In the genomic region with DNA sequence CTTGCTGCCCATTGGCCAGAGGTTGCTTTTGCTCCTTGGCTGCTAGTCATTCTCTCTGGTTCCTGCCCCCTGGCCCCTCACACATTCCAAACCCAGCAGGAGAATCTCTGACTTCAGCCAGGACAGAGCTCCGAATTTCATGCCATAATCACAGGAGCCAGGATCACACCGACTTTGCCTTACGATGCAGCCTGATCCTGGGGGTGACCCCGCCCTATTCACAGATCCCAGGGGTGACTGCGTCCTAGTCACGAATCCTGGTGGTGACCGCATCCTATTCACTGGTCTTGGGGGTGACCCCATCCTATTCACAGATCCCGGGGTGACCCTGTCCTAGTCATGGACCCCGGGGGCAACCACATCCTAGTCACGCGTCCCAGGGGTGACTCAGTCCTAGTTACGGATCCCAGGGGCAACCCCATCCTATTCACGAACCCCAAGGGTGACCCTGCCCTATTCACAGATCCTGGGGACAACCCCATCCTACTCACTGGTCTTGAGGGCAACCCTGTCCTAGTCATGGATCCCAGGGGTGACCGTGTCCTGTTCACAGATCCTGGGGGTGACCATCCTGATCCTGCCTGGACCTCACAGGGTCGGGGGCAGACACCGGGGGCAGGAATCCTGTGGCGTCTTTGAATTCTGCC, we compare ENCODE assay signal across 26 cellular contexts. TPM values are rescaled to one million over a fixed set of nuclear protein-coding genes. Genes with fewer than 3 reads are reported as not detected.
A peak's percentile ranks its signal among the peaks of the same experiment; 100 is the strongest.
DNase-seq lines count a peak whose midpoint lies in the region; ATAC-seq lines count a peak whose summit lies in the region.
"Had no signal": no experiment of that assay in that cellular context is flagged by ENCODE, and none has a peak within 500 bp of the region (broad histone marks: within the 10 kb centered on the region; RNA-seq: fewer than 3 reads in every experiment).

No MANE protein-coding gene starts in this region.

- WGBS in mesendoderm (ENCODE audit: extremely low coverage, insufficient coverage, low lambda C conversion rate) = no CpG with 5 or more reads among the region's 17 CpGs

- H3K23ac ChIP-seq in mesendoderm (ENCODE audit: low read length) = no peak overlapping the region

- no peak overlapping the region for H4K8ac ChIP-seq in mesendoderm (ENCODE audit: low read depth, low read length)

- H3K27ac ChIP-seq in mesendoderm (ENCODE audit: low read depth, low read length) = no peak overlapping the region
- H3K27ac ChIP-seq: HL-60, PC-9, SJSA1 had no signal

- ATAC-seq in activated naive CD4-positive, alpha-beta T cell treated with anti-CD3 and anti-CD28 coated beads, Interleukin-2, amount 50 U/mL, for 72 hours = peak in 1 of 2 donors; percentile 91
- ATAC-seq in stimulated activated effector memory CD8-positive, alpha-beta T cell treated with anti-CD3 and anti-CD28 coated beads, Interleukin-12 subunit alpha, Interleukin-12 subunit beta, amount 100 ng/mL, for 72 hours = peak; percentile 9
- ATAC-seq: Right ventricle myocardium inferior had no signal

- H3K4ac ChIP-seq in mesendoderm (ENCODE audit: low read depth, low read length) = no peak overlapping the region

- DNase-seq in activated naive CD4-positive, alpha-beta T cell treated with anti-CD3 and anti-CD28 coated beads, Interleukin-2, amount 50 U/mL, for 72 hours (ENCODE audit: low spot score in 2 of 2) = no peak
- DNase-seq in activated naive CD4-positive, alpha-beta T cell treated with Interleukin-2 at 50 U/mL for 16 hours = no peak
- DNase-seq in mesendoderm (peak; percentile 13), foreskin melanocyte (no peak), H4 (ENCODE audit: low spot score) (no peak), COLO668 (lab: John Stamatoyannopoulos, UW; ENCODE audit: unreplicated experiment) (no peak)
- DNase-seq in stimulated activated effector memory CD8-positive, alpha-beta T cell treated with anti-CD3 and anti-CD28 coated beads, Interleukin-12 subunit alpha, Interleukin-12 subunit beta, amount 100 ng/mL, for 72 hours (ENCODE audit: low spot score in 2 of 2) = no peak
- DNase-seq: 8988T, ACHN, BE2C, DMS53, GOT3, HCEC 1CT, NCI-H1048, NCI-H1417, NCI-H1694, NCI-H2029 treated with DMSO at 0.1 percent for 48 hours, NCI-H446 treated with DMSO at 0.1 percent for 48 hours, NCI-H526, PC-9 had no signal

- H2BK120ac ChIP-seq in mesendoderm (ENCODE audit: low read depth, low read length) = no peak overlapping the region

- no peaks in the 10 kb centered on the region for H3K27me3 ChIP-seq in mesendoderm (ENCODE audit: insufficient read depth, low read length, poor library complexity)
- H3K27me3 ChIP-seq: BE2C, SJSA1 had no signal

- peaks cover 23 to 25% of the 10 kb centered on the region in 2 donors for H3K9me3 Mint-ChIP-seq in activated naive CD4-positive, alpha-beta T cell treated with anti-CD3 and anti-CD28 coated beads, Interleukin-2, amount 50 U/mL, for 72 hours
- peaks cover 3% of the 10 kb centered on the region for H3K9me3 Mint-ChIP-seq in stimulated activated effector memory CD8-positive, alpha-beta T cell treated with anti-CD3 and anti-CD28 coated beads, Interleukin-12 subunit alpha, Interleukin-12 subunit beta, amount 100 ng/mL, for 72 hours

- H3K18ac ChIP-seq in mesendoderm (ENCODE audit: low read length) = no peak overlapping the region

- H3K56ac ChIP-seq in mesendoderm (ENCODE audit: low read length) = no peak overlapping the region

- no peaks in the 10 kb centered on the region for H3K4me1 ChIP-seq in mesendoderm (ENCODE audit: control insufficient read depth, low read depth, low read length)
- H3K4me1 ChIP-seq: BE2C had no signal

- no peaks in the 10 kb centered on the region for H3K36me3 ChIP-seq in mesendoderm (ENCODE audit: control insufficient read depth, insufficient read depth, low read length)
- H3K36me3 ChIP-seq: BE2C had no signal

- no peak overlapping the region for H3K9ac ChIP-seq in mesendoderm (ENCODE audit: low read length)

- H3K4me1 Mint-ChIP-seq in stimulated activated effector memory CD8-positive, alpha-beta T cell treated with anti-CD3 and anti-CD28 coated beads, Interleukin-12 subunit alpha, Interleukin-12 subunit beta, amount 100 ng/mL, for 72 hours = peaks cover 7% of the 10 kb centered on the region

- no peak overlapping the region for H3K4me3 ChIP-seq in mesendoderm (ENCODE audit: low read length)
- H3K4me3 ChIP-seq: PC-9, SJSA1 had no signal

- no peak overlapping the region for H2BK15ac ChIP-seq in mesendoderm (replicated peaks; ENCODE audit: low read depth)

- no peaks in the 10 kb centered on the region for H3K79me1 ChIP-seq in mesendoderm (ENCODE audit: low read length)

- H2AK5ac ChIP-seq in mesendoderm (ENCODE audit: low read length) = no peak overlapping the region

- no peaks in the 10 kb centered on the region for H3K79me2 ChIP-seq in mesendoderm (ENCODE audit: control insufficient read depth, insufficient read depth, low read length)

- H3K4me2 ChIP-seq in mesendoderm (ENCODE audit: low read length) = no peak overlapping the region
- H3K4me2 ChIP-seq: PC-9 had no signal

- no peak overlapping the region for H2BK5ac ChIP-seq in mesendoderm (ENCODE audit: low read length)

- peaks cover 42 to 43% of the 10 kb centered on the region in 2 donors for H3K36me3 Mint-ChIP-seq in activated naive CD4-positive, alpha-beta T cell treated with anti-CD3 and anti-CD28 coated beads, Interleukin-2, amount 50 U/mL, for 72 hours
- H3K36me3 Mint-ChIP-seq in stimulated activated effector memory CD8-positive, alpha-beta T cell treated with anti-CD3 and anti-CD28 coated beads, Interleukin-12 subunit alpha, Interleukin-12 subunit beta, amount 100 ng/mL, for 72 hours = peaks cover 18% of the 10 kb centered on the region

- H4K5ac ChIP-seq in mesendoderm (ENCODE audit: low read length) = no peak overlapping the region

- H3K4me3 Mint-ChIP-seq in stimulated activated effector memory CD8-positive, alpha-beta T cell treated with anti-CD3 and anti-CD28 coated beads, Interleukin-12 subunit alpha, Interleukin-12 subunit beta, amount 100 ng/mL, for 72 hours = no peak overlapping the region
- H3K4me3 Mint-ChIP-seq: IgD-negative memory B cell had no signal

- H3K27ac Mint-ChIP-seq in activated naive CD4-positive, alpha-beta T cell treated with anti-CD3 and anti-CD28 coated beads, Interleukin-2, amount 50 U/mL, for 72 hours = peak overlapping the region; percentile 70 to 88
- no peak overlapping the region for H3K27ac Mint-ChIP-seq in stimulated activated effector memory CD8-positive, alpha-beta T cell treated with anti-CD3 and anti-CD28 coated beads, Interleukin-12 subunit alpha, Interleukin-12 subunit beta, amount 100 ng/mL, for 72 hours

RNA-seq across cellular contexts. Expression of a gene that starts 7.4 kb away (rescaled TPM):
- total RNA-seq in activated naive CD4-positive, alpha-beta T cell treated with anti-CD3 and anti-CD28 coated beads, Interleukin-2, amount 50 U/mL, for 72 hours = 1 to 10 TPM; 1.5 to 2.0 TPM
- polyA plus RNA-seq in mesendoderm (2013, experiment 1 of 2) = not detected
- 0.10 TPM for polyA plus RNA-seq in mesendoderm (2013, experiment 2 of 2)
- not detected in 2 replicates for total RNA-seq in H4 (2014; rRNA removed; shearing (Covaris generic))
- total RNA-seq: Daoy, PC-9, Right ventricle myocardium inferior, RPMI7951 had no signal
- polyA plus RNA-seq: IgD-negative memory B cell had no signal
